Comparison of ENCODE assay signal across 15 cellular contexts in genomic region chr1:234369784-234370183, GRCh38. TPM values are rescaled to one million over a fixed set of nuclear protein-coding genes. Genes with fewer than 3 reads are reported as not detected.
DNase-seq lines count a peak whose midpoint lies in the region; ATAC-seq and TF ChIP-seq lines count a peak whose summit lies in the region.
"Had no signal": no experiment of that assay in that cellular context is flagged by ENCODE, and none has a peak within 500 bp of the region (broad histone marks: within the 10 kb centered on the region; RNA-seq: fewer than 3 reads in every experiment).

No MANE protein-coding gene starts in this region.

- ATAC-seq in foreskin keratinocyte = peak; percentile 24
- ATAC-seq: left ventricle myocardium superior; naive thymus-derived CD8-positive, alpha-beta T cell; upper lobe of right lung had no signal

- H3K4me1 ChIP-seq in foreskin keratinocyte = peaks cover 27% of the 10 kb centered on the region

- peak overlapping the region; percentile 85 for H3K27ac ChIP-seq in foreskin keratinocyte
- H3K27ac ChIP-seq: upper lobe of right lung had no signal

- POLR2A ChIA-PET in HEK293T (lab: Yijun Ruan, JAX) = no interaction called here

- in situ Hi-C loops in Caki2 (cut with HindIII; ENCODE audit: low pct_unique_long_range_greater_than_20kb, low sequenced_read_pairs) = no loop called here

- TF ChIP-seq CTCF in foreskin keratinocyte (conservative IDR thresholded peaks at IDR 0.05) = no peak

- no peaks in the 10 kb centered on the region for H3K27me3 ChIP-seq in foreskin keratinocyte
- H3K27me3 ChIP-seq: upper lobe of right lung had no signal

- CTCF ChIA-PET in HEK293T (lab: Yijun Ruan, JAX) = no interaction called here

- DNase-seq in Caki2 (ENCODE audit: low read depth) = peak; percentile 50
- DNase-seq in HCEC 1CT = peak; percentile 61
- peak; percentile 30 for DNase-seq in amniotic epithelial cell (ENCODE audit: low read depth)
- peak; percentile 74 to 87 for DNase-seq in foreskin keratinocyte
- DNase-seq in HEK293T (ENCODE audit: extremely low spot score) = no peak
- DNase-seq in activated T-cell treated with anti-CD3 and anti-CD28 coated beads for 4 hours = no peak
- DNase-seq in SHP77 (lab: John Stamatoyannopoulos, UW) = no peak
- DNase-seq: activated naive CD8-positive, alpha-beta T cell treated with anti-CD3 and anti-CD28 coated beads, Interleukin-2, amount 10 ng/mL, durations not matched to agents 7 days and 5 days; CD4-positive, alpha-beta memory T cell; left ventricle myocardium superior; naive thymus-derived CD8-positive, alpha-beta T cell; NCI-H1417; NCI-H2227 treated with DMSO at 0.1 percent for 48 hours; stimulated activated CD4-positive, alpha-beta T cell treated with anti-CD3 and anti-CD28 coated beads, Interleukin-4, amount 100 ng/mL, for 1 hour; upper lobe of right lung had no signal

TF ChIP-seq in HEK293T, 16 proteins besides CTCF, POLR2A, EP300 and RAD21:
- no peak for TF ChIP-seq SUZ12 (IDR thresholded peaks at IDR 0.05)
- TF ChIP-seq LEF1 (IDR thresholded peaks at IDR 0.05; ENCODE audit: borderline replicate concordance) = no peak
- no peak for TF ChIP-seq ZNF384 (IDR thresholded peaks at IDR 0.05)
- no peak for TF ChIP-seq FOXM1 (IDR thresholded peaks at IDR 0.05; ENCODE audit: borderline replicate concordance)
- no peak for TF ChIP-seq HDGF (IDR thresholded peaks at IDR 0.05; ENCODE audit: borderline replicate concordance)
- no peak for TF ChIP-seq FOXK2 (IDR thresholded peaks at IDR 0.05)
- TF ChIP-seq L3MBTL2 (conservative IDR thresholded peaks at IDR 0.05) = no peak
- TF ChIP-seq TARDBP (IDR thresholded peaks at IDR 0.05) = no peak
- TF ChIP-seq FOXA1 (IDR thresholded peaks at IDR 0.05) = no peak
- TF ChIP-seq CTBP1 (IDR thresholded peaks at IDR 0.05; ENCODE audit: borderline replicate concordance) = no peak
- no peak for TF ChIP-seq ARNT (IDR thresholded peaks at IDR 0.05)
- TF ChIP-seq SP1 (IDR thresholded peaks at IDR 0.05) = no peak
- no peak for TF ChIP-seq ELF4 (IDR thresholded peaks at IDR 0.05)
- TF ChIP-seq BHLHE40 (IDR thresholded peaks at IDR 0.05; ENCODE audit: borderline replicate concordance) = no peak
- no peak for TF ChIP-seq NFRKB (IDR thresholded peaks at IDR 0.05)
- TF ChIP-seq, protein P1, sequence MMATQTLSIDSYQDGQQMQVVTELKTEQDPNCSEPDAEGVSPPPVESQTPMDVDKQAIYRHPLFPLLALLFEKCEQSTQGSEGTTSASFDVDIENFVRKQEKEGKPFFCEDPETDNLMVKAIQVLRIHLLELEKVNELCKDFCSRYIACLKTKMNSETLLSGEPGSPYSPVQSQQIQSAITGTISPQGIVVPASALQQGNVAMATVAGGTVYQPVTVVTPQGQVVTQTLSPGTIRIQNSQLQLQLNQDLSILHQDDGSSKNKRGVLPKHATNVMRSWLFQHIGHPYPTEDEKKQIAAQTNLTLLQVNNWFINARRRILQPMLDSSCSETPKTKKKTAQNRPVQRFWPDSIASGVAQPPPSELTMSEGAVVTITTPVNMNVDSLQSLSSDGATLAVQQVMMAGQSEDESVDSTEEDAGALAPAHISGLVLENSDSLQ (IDR thresholded peaks at IDR 0.05) = no peak

RNA-seq across cellular contexts. Expression of gene COA6, which starts 3.5 kb away (rescaled TPM):
- total RNA-seq in Caki2 (2014; rRNA removed; shearing (Covaris generic); ENCODE audit: low replicate concordance) = 73.3 and 122 TPM in 2 replicates
- total RNA-seq in foreskin keratinocyte = 46.1 and 49.2 TPM in 2 replicates
- polyA plus RNA-seq in foreskin keratinocyte = 65.2 and 67.3 TPM in 2 replicates

Comparison
In these comparisons a context has a peak if more than half of its experiments do, and no peak if none do; other contexts are left out.
1. DNase-seq: peak in Caki2 (single experiment), HCEC 1CT (single experiment), amniotic epithelial cell (single experiment) and foreskin keratinocyte (2 of 2); none in HEK293T (single experiment), activated T-cell treated with anti-CD3 and anti-CD28 coated beads for 4 hours (single experiment) and SHP77 (0 of 2).